8 cellular contexts compared by ENCODE assay signal in the genomic region with DNA sequence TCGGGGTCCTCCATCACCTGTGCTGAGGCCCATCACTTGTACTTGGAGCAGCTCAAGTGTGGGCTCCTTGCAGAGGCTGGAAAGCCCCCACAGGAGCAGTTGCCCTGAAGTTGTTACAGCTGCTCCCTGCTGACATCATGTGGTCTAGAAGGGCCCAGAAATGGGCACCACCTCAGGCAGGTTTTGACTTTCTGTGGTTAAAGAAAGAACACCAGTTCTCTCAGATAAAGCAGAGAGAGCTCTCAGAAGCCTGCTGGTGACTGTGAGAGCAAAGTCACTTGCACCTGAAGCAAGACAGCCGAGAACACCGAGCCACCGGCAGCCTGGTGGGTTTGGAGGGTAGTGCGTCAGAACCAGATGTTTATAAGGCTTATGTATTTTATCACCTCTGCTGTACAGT.
DNase-seq lines count a peak whose midpoint lies in the region; ATAC-seq, FAIRE-seq and TF ChIP-seq lines count a peak whose summit lies in the region.

No MANE protein-coding gene starts in this region.

- H3K4me1 ChIP-seq in body of pancreas (no peaks in the 10 kb centered on the region), kidney (ENCODE audit: control insufficient read depth in 1 of 2, insufficient read depth in 1 of 2, low read depth in 1 of 2, low read length in 2 of 2) (no peaks in the 10 kb centered on the region)

- peak overlapping the region; percentile 93 for H3K27ac Mint-ChIP-seq in T-helper 1 cell treated with Interleukin-12 subunit alpha and Interleukin-12 subunit beta and Interleukin-4 antibody, amounts not matched to agents 30 μg/mL and 1 μg/mL, for 36 hours

- TF ChIP-seq POLR2A in body of pancreas (IDR thresholded peaks at IDR 0.05), result no peak

- TF ChIP-seq CTCF in cardiac fibroblast (IDR thresholded peaks at IDR 0.05; ENCODE audit: low read depth, low read length) (peak; percentile 14), body of pancreas (IDR thresholded peaks at IDR 0.05) (no peak), kidney (IDR thresholded peaks at IDR 0.05; ENCODE audit: borderline replicate concordance, extremely low read depth, insufficient read depth) (no peak)

- intact Hi-C loops in body of pancreas (cut with DNase I), result loop anchor here (10.0 kb wide), 2 partner anchors 58 to 992 kb away; no protein-coding TSS in a partner anchor
- intact Hi-C loops in kidney (cut with DNase I), result loop anchor here (10.0 kb wide), 1 partner anchor 92 kb away; no protein-coding TSS in a partner anchor

- FAIRE-seq in kidney (lab: Jason Lieb, UNC), result no peak

- H3K27me3 Mint-ChIP-seq in T-helper 1 cell treated with Interleukin-12 subunit alpha and Interleukin-12 subunit beta and Interleukin-4 antibody, amounts not matched to agents 30 μg/mL and 1 μg/mL, for 36 hours (ENCODE audit: low read depth), result peaks cover 10% of the 10 kb centered on the region

- WGBS in body of pancreas, 2 donors, result 85 to 86% methylated on average over 4 to 5 of the region's 5 CpGs

- DNase-seq in cardiac fibroblast (ENCODE audit: low read depth in 2 of 2) (no peak), hepatic stellate cell (ENCODE audit: low spot score) (no peak), body of pancreas (no peak), kidney (no peak)
- peak; percentile 35 for DNase-seq in stimulated activated CD8-positive, alpha-beta memory T cell treated with anti-CD3 and anti-CD28 coated beads, Interleukin-4, amount 100 ng/mL, for 24 hours (ENCODE audit: low read depth)

- H3K9ac ChIP-seq in kidney (ENCODE audit: low read length in 2 of 2), result no peak overlapping the region

- H3K36me3 ChIP-seq in body of pancreas (replicated peaks in 1 of 2; ENCODE audit: insufficient read depth in 1 of 2, low read depth in 2 of 2) (no peaks in the 10 kb centered on the region), kidney (ENCODE audit: control insufficient read depth in 1 of 2, insufficient read depth in 2 of 2, low read length in 2 of 2) (peaks cover 0 to 5% of the 10 kb centered on the region in 2 donors)

- peak; percentile 93 for ATAC-seq in GM18511 (IDR thresholded peaks at IDR 0.05; ENCODE audit: unreplicated experiment)
- ATAC-seq in HG02852 (IDR thresholded peaks at IDR 0.05; ENCODE audit: unreplicated experiment), result peak; percentile 82
- ATAC-seq in body of pancreas, result no peak

- H3K9me3 ChIP-seq in body of pancreas (no peaks in the 10 kb centered on the region), kidney (ENCODE audit: control insufficient read depth in 1 of 2, low read length in 2 of 2) (no peaks in the 10 kb centered on the region)

- H3K4me3 ChIP-seq in cardiac fibroblast (replicated peaks in 1 of 2; ENCODE audit: low read depth in 2 of 2, low read length in 2 of 2), result no peak overlapping the region
- H3K4me3 ChIP-seq in body of pancreas, result no peak overlapping the region
- H3K4me3 ChIP-seq in kidney (ENCODE audit: low read length in 2 of 2), result no peak overlapping the region

- peaks cover 66% of the 10 kb centered on the region for H3K4me1 Mint-ChIP-seq in T-helper 1 cell treated with Interleukin-12 subunit alpha and Interleukin-12 subunit beta and Interleukin-4 antibody, amounts not matched to agents 30 μg/mL and 1 μg/mL, for 36 hours (ENCODE audit: low read depth)

- H3K27me3 ChIP-seq in body of pancreas, result no peaks in the 10 kb centered on the region

- H3K36me3 Mint-ChIP-seq in T-helper 1 cell treated with Interleukin-12 subunit alpha and Interleukin-12 subunit beta and Interleukin-4 antibody, amounts not matched to agents 30 μg/mL and 1 μg/mL, for 36 hours (ENCODE audit: low read depth), result peaks cover 6% of the 10 kb centered on the region

- H3K27ac ChIP-seq in body of pancreas (no peak overlapping the region), kidney (ENCODE audit: low read depth in 2 of 2, low read length in 2 of 2) (no peak overlapping the region)

- H3K9me3 Mint-ChIP-seq in T-helper 1 cell treated with Interleukin-12 subunit alpha and Interleukin-12 subunit beta and Interleukin-4 antibody, amounts not matched to agents 30 μg/mL and 1 μg/mL, for 36 hours, result no peaks in the 10 kb centered on the region

- peak overlapping the region; percentile 75 for H3K4me3 Mint-ChIP-seq in T-helper 1 cell treated with Interleukin-12 subunit alpha and Interleukin-12 subunit beta and Interleukin-4 antibody, amounts not matched to agents 30 μg/mL and 1 μg/mL, for 36 hours
